ENCODE assay signal across 27 cellular contexts in genomic region chr13:90098580-90098979, GRCh38.
"Had no signal": no experiment of that assay in that cellular context is flagged by ENCODE, and none has a peak within 500 bp of the region (broad histone marks: within the 10 kb centered on the region; RNA-seq: fewer than 3 reads in every experiment).

No MANE protein-coding gene starts in this region.

- H3K27me3 ChIP-seq: neural progenitor cell, ovary, spleen, stomach, thyroid gland, tibial nerve, upper lobe of left lung, vagina had no signal

- H2AFZ ChIP-seq: neural progenitor cell, parathyroid adenoma had no signal

- H3K9me3 ChIP-seq: ovary, thoracic aorta, thyroid gland, tibial nerve, vagina had no signal

- FAIRE-seq: urothelium cell line had no signal

- H3K79me2 ChIP-seq: parathyroid adenoma had no signal

- H3K27ac ChIP-seq: neural progenitor cell, ovary, parathyroid adenoma, psoas muscle, skin epidermis, spleen, stomach, thoracic aorta, thyroid gland, tibial nerve, upper lobe of left lung, vagina had no signal

- DNase-seq: natural killer cell; occipital lobe; ovary; posterior cingulate gyrus; psoas muscle; right cardiac atrium; spleen; stimulated activated CD4-positive, alpha-beta T cell treated with anti-CD3 and anti-CD28 coated beads, Interleukin-12 subunit alpha, Interleukin-12 subunit beta, amount 100 ng/mL, for 4 hours; stimulated activated CD4-positive, alpha-beta T cell treated with anti-CD3 and anti-CD28 coated beads, Interleukin-1b, Interleukin-23, amount 100 ng/mL, for 48 hours; stimulated activated CD4-positive, alpha-beta T cell treated with anti-CD3 and anti-CD28 coated beads, Interleukin-4, amount 100 ng/mL, for 1 hour; stimulated activated CD4-positive, alpha-beta T cell treated with anti-CD3 and anti-CD28 coated beads, Interleukin-4, amount 100 ng/mL, for 4 hours; stimulated activated CD8-positive, alpha-beta memory T cell treated with anti-CD3 and anti-CD28 coated beads, Interleukin-4, amount 100 ng/mL, for 48 hours; stimulated activated naive CD4-positive, alpha-beta T cell treated with Interleukin-2 at 50 U/mL for 16 hours; stomach; thyroid gland; trophoblast cell; upper lobe of left lung had no signal

- H3K4me1 ChIP-seq: neural progenitor cell, parathyroid adenoma, psoas muscle, spleen, stomach, thyroid gland, tibial nerve, upper lobe of left lung, vagina had no signal

- H3K4me2 ChIP-seq: neural progenitor cell, smooth muscle cell had no signal

- ATAC-seq: natural killer cell; psoas muscle; right cardiac atrium; sciatic nerve; stimulated activated memory B cell treated with anti-CD40 and anti-IgM and Interleukin-4, amounts not matched to agents 10 μg/mL and 1 μg/mL and 100 μg/mL, for 72 hours had no signal

- H3K36me3 ChIP-seq: neural progenitor cell, ovary, spleen, stomach, thoracic aorta, thyroid gland, tibial nerve, upper lobe of left lung, vagina had no signal

- H3K9ac ChIP-seq: neural progenitor cell, parathyroid adenoma had no signal

- H3K4me3 ChIP-seq: neural progenitor cell, ovary, psoas muscle, skin epidermis, smooth muscle cell, spleen, stomach, thoracic aorta, thyroid gland, tibial nerve, upper lobe of left lung, vagina had no signal
